ENCODE assay signal across 8 cellular contexts in genomic region chr1:45521413-45522323, GRCh38. TPM values are rescaled to one million over a fixed set of nuclear protein-coding genes. Genes with fewer than 3 reads are reported as not detected.
DNase-seq lines count a peak whose midpoint lies in the region; ATAC-seq and TF ChIP-seq lines count a peak whose summit lies in the region.

Gene PRDX1 (minus strand): TSS chr1:45521884. CDS start chr1:45519043, 2,841 bp downstream.

- H4K91ac ChIP-seq in mesenchymal stem cell (ENCODE audit: low read length), result peak within 1 kb of the TSS; percentile 53

- peaks cover 7% of the 10 kb centered on the region for H3K36me3 ChIP-seq in CD8-positive, alpha-beta T cell (ENCODE audit: insufficient read depth, low read length)
- H3K36me3 ChIP-seq in mesenchymal stem cell (ENCODE audit: control insufficient read depth in 1 of 2, insufficient read depth in 2 of 2, low read depth in 1 of 2, low read length in 2 of 2), result peaks cover 15 to 17% of the 10 kb centered on the region in 2 experiments

- no peaks in the 10 kb centered on the region for H3K9me3 Mint-ChIP-seq in CD8-positive, alpha-beta T cell
- H3K9me3 Mint-ChIP-seq in effector memory CD8-positive, alpha-beta T cell, result no peaks in the 10 kb centered on the region

- peak within 1 kb of the TSS; percentile 86 for H3K4me3 ChIP-seq in CD8-positive, alpha-beta T cell (ENCODE audit: low read depth, low read length)
- H3K4me3 ChIP-seq in mesenchymal stem cell (ENCODE audit: insufficient read depth in 1 of 2, low read depth in 1 of 2, low read length in 2 of 2), result peak within 1 kb of the TSS; percentile 75 to 97

- CTCF ChIA-PET in CD8-positive, alpha-beta T cell (lab: Charles Lee), result interaction anchor here (0.6 to 3.1 kb wide), 10 partner anchors 9 to 503 kb away, joined by 3 to 21 read pairs (median 4); no protein-coding TSS in a partner anchor

- H3K4me1 Mint-ChIP-seq in CD8-positive, alpha-beta T cell (ENCODE audit: low read depth), result peaks cover 26% of the 10 kb centered on the region
- peaks cover 27 to 29% of the 10 kb centered on the region in 2 donors for H3K4me1 Mint-ChIP-seq in effector memory CD8-positive, alpha-beta T cell (ENCODE audit: low read depth in 2 of 2)

- peak within 1 kb of the TSS; percentile 70 for H3K4me2 ChIP-seq in mesenchymal stem cell (ENCODE audit: low read length, poor library complexity, severe bottlenecking)

- H2BK12ac ChIP-seq in mesenchymal stem cell (ENCODE audit: low read length in 2 of 2), result peak within 1 kb of the TSS in 1 of 2 experiments; percentile 80

- peak within 1 kb of the TSS; percentile 94 for H3K4me3 Mint-ChIP-seq in CD8-positive, alpha-beta T cell
- peak within 1 kb of the TSS; percentile 88 to 99 for H3K4me3 Mint-ChIP-seq in effector memory CD8-positive, alpha-beta T cell

- H3K79me1 ChIP-seq in mesenchymal stem cell (replicated peaks; ENCODE audit: low read length, poor library complexity, severe bottlenecking), result no peaks in the 10 kb centered on the region

- peak; percentile 90 to 98 (median 93) for DNase-seq in CD8-positive, alpha-beta T cell
- DNase-seq in HS-27A (ENCODE audit: low read depth), result peak; percentile 97
- peak; percentile 93 to 98 for DNase-seq in NOMO-1 (lab: John Stamatoyannopoulos, UW; ENCODE audit: unreplicated experiment in 2 of 2)
- DNase-seq in activated CD8-positive, alpha-beta memory T cell treated with anti-CD3 and anti-CD28 coated beads for 4 hours (ENCODE audit: low read depth in 2 of 2), result peak; percentile 94 to 95
- DNase-seq in effector memory CD8-positive, alpha-beta T cell, result peak; percentile 92 to 94 (median 93)
- peak; percentile 98 for DNase-seq in mesenchymal stem cell
- DNase-seq in stimulated activated CD8-positive, alpha-beta memory T cell treated with anti-CD3 and anti-CD28 coated beads, Interleukin-12 subunit alpha, Interleukin-12 subunit beta, amount 100 ng/mL, for 4 hours (ENCODE audit: low read depth), result peak; percentile 91

- TF ChIP-seq CTCF in CD8-positive, alpha-beta T cell (IDR thresholded peaks at IDR 0.05), result no peak

- H3K23ac ChIP-seq in mesenchymal stem cell (ENCODE audit: low read length in 2 of 2), result peak within 1 kb of the TSS in 1 of 2 experiments; percentile 50

- H4K8ac ChIP-seq in mesenchymal stem cell (ENCODE audit: low read length), result peak within 1 kb of the TSS; percentile 87

- H3K27me3 ChIP-seq in CD8-positive, alpha-beta T cell (ENCODE audit: insufficient read depth, low read length), result no peaks in the 10 kb centered on the region
- H3K27me3 ChIP-seq in mesenchymal stem cell (ENCODE audit: control insufficient read depth in 1 of 2, insufficient read depth in 1 of 2, low read length in 2 of 2), result no peaks in the 10 kb centered on the region

- H3K14ac ChIP-seq in mesenchymal stem cell (ENCODE audit: low read length in 2 of 2), result peak within 1 kb of the TSS in 1 of 2 experiments; percentile 83

- H3K27me3 Mint-ChIP-seq in CD8-positive, alpha-beta T cell (ENCODE audit: low read depth), result no peaks in the 10 kb centered on the region
- no peaks in the 10 kb centered on the region for H3K27me3 Mint-ChIP-seq in effector memory CD8-positive, alpha-beta T cell

- no peaks in the 10 kb centered on the region for H3K9me3 ChIP-seq in CD8-positive, alpha-beta T cell (ENCODE audit: low read length)
- H3K9me3 ChIP-seq in mesenchymal stem cell (ENCODE audit: control insufficient read depth, low read length), result no peaks in the 10 kb centered on the region

- peak within 1 kb of the TSS; percentile 94 for H3K9ac ChIP-seq in mesenchymal stem cell (ENCODE audit: low read length)

- H2BK15ac ChIP-seq in mesenchymal stem cell (ENCODE audit: low read depth, poor library complexity, severe bottlenecking), result no peak within 1 kb of the TSS

- peak within 1 kb of the TSS; percentile 95 for H2BK5ac ChIP-seq in mesenchymal stem cell (ENCODE audit: low read depth, low read length, poor library complexity, severe bottlenecking)

- peak within 1 kb of the TSS; percentile 68 for H2AK5ac ChIP-seq in mesenchymal stem cell (ENCODE audit: low read length, severe bottlenecking)

- no peak within 1 kb of the TSS for H2BK120ac ChIP-seq in mesenchymal stem cell (ENCODE audit: low read depth, low read length)

- peaks cover 21% of the 10 kb centered on the region for H3K36me3 Mint-ChIP-seq in CD8-positive, alpha-beta T cell
- H3K36me3 Mint-ChIP-seq in effector memory CD8-positive, alpha-beta T cell (ENCODE audit: insufficient read depth), result peaks cover 47% of the 10 kb centered on the region

- under 1% methylated on average over 44 of the region's 72 CpGs for WGBS in mesenchymal stem cell

- peak within 1 kb of the TSS; percentile 90 for H3K27ac Mint-ChIP-seq in CD8-positive, alpha-beta T cell
- H3K27ac Mint-ChIP-seq in effector memory CD8-positive, alpha-beta T cell, result peak within 1 kb of the TSS; percentile 91 to 96

- peak; percentile 90 for ATAC-seq in CD8-positive, alpha-beta T cell
- ATAC-seq in GM19467 (IDR thresholded peaks at IDR 0.05; ENCODE audit: unreplicated experiment), result peak; percentile 81
- peak; percentile 87 for ATAC-seq in effector memory CD8-positive, alpha-beta T cell (replicated peaks)

- peak within 1 kb of the TSS; percentile 81 to 91 for H3K18ac ChIP-seq in mesenchymal stem cell (ENCODE audit: low read depth in 1 of 2, low read length in 2 of 2)

- H2AFZ ChIP-seq in mesenchymal stem cell (ENCODE audit: low read depth, low read length), result no peak within 1 kb of the TSS

- H3K4me1 ChIP-seq in CD8-positive, alpha-beta T cell (ENCODE audit: insufficient read depth, low read length), result peaks cover 15% of the 10 kb centered on the region
- H3K4me1 ChIP-seq in mesenchymal stem cell (ENCODE audit: control insufficient read depth, insufficient read depth, low read depth, low read length), result peaks cover 6% of the 10 kb centered on the region

- POLR2A ChIA-PET in CD8-positive, alpha-beta T cell (lab: Charles Lee), result interaction anchor here (0.5 to 3.4 kb wide), 26 partner anchors 9 to 517 kb away, joined by 3 to 28 read pairs (median 4); partner anchors contain the start of genes AKR1A1, CCDC163, GPBP1L1 and HECTD3

- intact Hi-C loops in CD8-positive, alpha-beta T cell (cut with DNase I, micrococcal nuclease), result loop anchor here (1.0 to 2.0 kb wide), 6 partner anchors 21 to 62 kb away; partner anchors contain the start of genes AKR1A1 (in 2 of the 2), CCDC163 (in 2 of the 2) and MMACHC (in 2 of the 2)

- peak within 1 kb of the TSS; percentile 9 to 84 for H3K4ac ChIP-seq in mesenchymal stem cell (ENCODE audit: low read depth in 1 of 2, low read length in 2 of 2)

- peak within 1 kb of the TSS; percentile 75 for H3K27ac ChIP-seq in CD8-positive, alpha-beta T cell (ENCODE audit: low read depth, low read length)
- H3K27ac ChIP-seq in mesenchymal stem cell (ENCODE audit: low read length, poor library complexity, severe bottlenecking), result peak within 1 kb of the TSS; percentile 99

RNA-seq across cellular contexts. Expression of gene PRDX1, which starts in this region (rescaled TPM):
- total RNA-seq in CD8-positive, alpha-beta T cell, result 10 to 100 TPM; 20.4 to 27.0 TPM
- 543 TPM for polyA plus RNA-seq in mesenchymal stem cell (2013, experiment 1 of 2)
- 562 TPM for polyA plus RNA-seq in mesenchymal stem cell (2013, experiment 2 of 2)

Comparison
In these comparisons a context has a peak if more than half of its experiments do, and no peak if none do; other contexts are left out.
1. Peak in every context shown above with its lines: DNase-seq, ATAC-seq, H3K4me3 ChIP-seq and H3K27ac ChIP-seq.